In genomic region chr4:108619372-108620100, GRCh38 we compare ENCODE assay signal across 8 cellular contexts. TPM values are rescaled to one million over a fixed set of nuclear protein-coding genes. Genes with fewer than 3 reads are reported as not detected.
DNase-seq lines count a peak whose midpoint lies in the region; ATAC-seq, FAIRE-seq and TF ChIP-seq lines count a peak whose summit lies in the region.

No MANE protein-coding gene starts in this region.

- H3K4me3 ChIP-seq in OCI-LY7 (ENCODE audit: low read depth, low read length, poor library complexity, severe bottlenecking): peak overlapping the region; percentile 90
- peak overlapping the region; percentile 82 for H3K4me3 ChIP-seq in K562
- H3K4me3 ChIP-seq in mesenchymal stem cell (ENCODE audit: insufficient read depth in 1 of 2, low read depth in 1 of 2, low read length in 2 of 2): peak overlapping the region in 1 of 2 experiments; percentile 89
- peak overlapping the region; percentile 59 to 83 for H3K4me3 ChIP-seq in tibial artery

- FAIRE-seq in K562 (lab: Jason Lieb, UNC): peak; percentile 55

- no peak for TF ChIP-seq RAD21 in K562 (CRISPR knock-in tag; conservative IDR thresholded peaks at IDR 0.05 in 1 of 2, IDR thresholded peaks at IDR 0.05 in 1 of 2)

- TF ChIP-seq POLR2A in K562 (conservative IDR thresholded peaks at IDR 0.05): no peak

- H4K20me1 ChIP-seq in OCI-LY7 (ENCODE audit: insufficient read depth, low read length) (peaks cover 29% of the 10 kb centered on the region), K562 (replicated peaks; ENCODE audit: control insufficient read depth, insufficient read depth, low read length) (peaks cover 24% of the 10 kb centered on the region)

- intact Hi-C loops in OCI-LY7 (cut with micrococcal nuclease; ENCODE audit: unreplicated experiment): loop anchor here (2.0 kb wide), 1 partner anchor 31 kb away; the partner anchor contains the start of gene OSTC
- intact Hi-C loops in K562 (cut with micrococcal nuclease): no loop called here
- intact Hi-C loops in tibial artery (cut with DNase I; ENCODE audit: low total_unique reads): loop anchor here (5.0 to 10.0 kb wide), 2 partner anchors 33 to 1195 kb away; partner anchors contain the start of genes GAR1 and OSTC

- no peak overlapping the region for H3K4ac ChIP-seq in mesenchymal stem cell (ENCODE audit: low read depth in 1 of 2, low read length in 2 of 2)

- no peak for TF ChIP-seq EP300 in K562 (IDR thresholded peaks at IDR 0.05; ENCODE audit: low read length)

- no peak overlapping the region for H3K23ac ChIP-seq in mesenchymal stem cell (ENCODE audit: low read length in 2 of 2)

- no peaks in the 10 kb centered on the region for H3K9me2 ChIP-seq in OCI-LY7 (ENCODE audit: insufficient read depth, low read length)

- H2AFZ ChIP-seq in OCI-LY7 (ENCODE audit: low read length) (peak overlapping the region; percentile 92), K562 (ENCODE audit: low read depth, low read length) (peak overlapping the region; percentile 94), mesenchymal stem cell (ENCODE audit: low read depth, low read length) (no peak overlapping the region)

- no peak overlapping the region for H2BK12ac ChIP-seq in mesenchymal stem cell (ENCODE audit: low read length in 2 of 2)

- no peak overlapping the region for H4K91ac ChIP-seq in mesenchymal stem cell (ENCODE audit: low read length)

- no peak overlapping the region for H3K18ac ChIP-seq in mesenchymal stem cell (ENCODE audit: low read depth in 1 of 2, low read length in 2 of 2)

- BruUV-seq in OCI-LY7 (replicated peaks; lab: Mats Ljungman, UMichigan) (TSS peak; percentile 96), K562 (replicated peaks; lab: Mats Ljungman, UMichigan) (TSS peak; percentile 88)

- no peak overlapping the region for H4K8ac ChIP-seq in mesenchymal stem cell (ENCODE audit: low read length)

- WGBS in K562 (ENCODE audit: insufficient coverage, low coverage, missing lambda C conversion rate): 24% methylated on average over 7 of the region's 7 CpGs
- WGBS in mesenchymal stem cell: 87% methylated on average over 6 of the region's 7 CpGs

- H3K9me1 ChIP-seq in K562 (ENCODE audit: control insufficient read depth, insufficient read depth, low read length): no peaks in the 10 kb centered on the region

- in situ Hi-C loops in K562 (cut with MboI): no loop called here

- H3K9me3 ChIP-seq in OCI-LY7 (ENCODE audit: low read length): peaks cover 7% of the 10 kb centered on the region; the same call in 1 of the 2 replicates
- no peaks in the 10 kb centered on the region for H3K9me3 ChIP-seq in K562 (replicated peaks; ENCODE audit: control insufficient read depth, insufficient read depth, low read depth, low read length)
- H3K9me3 ChIP-seq in mesenchymal stem cell (ENCODE audit: control insufficient read depth, low read length): peaks cover 17% of the 10 kb centered on the region
- H3K9me3 ChIP-seq in tibial artery: no peaks in the 10 kb centered on the region

- H3K9ac ChIP-seq in K562 (ENCODE audit: insufficient read depth in 1 of 2, low read depth in 2 of 2, low read length in 2 of 2) (peak overlapping the region in 1 of 2 experiments; percentile 74; a peak in 3 of 4 replicates), mesenchymal stem cell (ENCODE audit: low read length) (peak overlapping the region; percentile 96)

- H3K4me2 ChIP-seq in OCI-LY7 (ENCODE audit: low read length) (peak overlapping the region; percentile 84), K562 (ENCODE audit: insufficient read depth, low read length) (peak overlapping the region; percentile 96), mesenchymal stem cell (ENCODE audit: low read length, poor library complexity, severe bottlenecking) (no peak overlapping the region)

- peak overlapping the region; percentile 81; the same call in 1 of the 2 replicates for H3K27ac ChIP-seq in 22Rv1
- H3K27ac ChIP-seq in OCI-LY7 (ENCODE audit: low read depth, low read length, poor library complexity, severe bottlenecking): no peak overlapping the region
- peak overlapping the region; percentile 77 for H3K27ac ChIP-seq in K562 (ENCODE audit: extremely low read depth, low read depth, low read length)
- H3K27ac ChIP-seq in mesenchymal stem cell (ENCODE audit: low read length, poor library complexity, severe bottlenecking): no peak overlapping the region
- H3K27ac ChIP-seq in tibial artery: peak overlapping the region; percentile 54 to 79

- H3K4me1 ChIP-seq in OCI-LY7 (ENCODE audit: insufficient read depth, low read length, poor library complexity, severe bottlenecking) (peaks cover 45% of the 10 kb centered on the region), K562 (replicated peaks in 1 of 2; ENCODE audit: control insufficient read depth in 2 of 2, insufficient read depth in 2 of 2, low read length in 2 of 2) (peaks cover 13 to 28% of the 10 kb centered on the region in 2 experiments; a peak in 4 of 5 replicates), mesenchymal stem cell (ENCODE audit: control insufficient read depth, insufficient read depth, low read depth, low read length) (peaks cover 4% of the 10 kb centered on the region), tibial artery (peaks cover 0 to 27% (median 16%) of the 10 kb centered on the region in 4 donors)

- CTCF ChIA-PET in OCI-LY7 (lab: Charles Lee; ENCODE audit: unreplicated experiment): no interaction called here
- CTCF ChIA-PET in K562 (lab: Yijun Ruan, JAX; ENCODE audit: low intra/inter-chr PET ratio): no interaction called here

- no peak overlapping the region for H3K14ac ChIP-seq in mesenchymal stem cell (ENCODE audit: low read length in 2 of 2)

- no peak overlapping the region for H2AK5ac ChIP-seq in mesenchymal stem cell (ENCODE audit: low read length, severe bottlenecking)

- H2BK5ac ChIP-seq in mesenchymal stem cell (ENCODE audit: low read depth, low read length, poor library complexity, severe bottlenecking): no peak overlapping the region

- H3K36me3 ChIP-seq in OCI-LY7 (ENCODE audit: insufficient read depth, low read length) (peaks cover 39% of the 10 kb centered on the region), K562 (ENCODE audit: control insufficient read depth, insufficient read depth, low read length) (peaks cover 40% of the 10 kb centered on the region), mesenchymal stem cell (ENCODE audit: control insufficient read depth in 1 of 2, insufficient read depth in 2 of 2, low read depth in 1 of 2, low read length in 2 of 2) (peaks cover 6 to 31% of the 10 kb centered on the region in 2 experiments), tibial artery (peaks cover 23 to 29% (median 28%) of the 10 kb centered on the region in 3 donors)

- H2BK120ac ChIP-seq in mesenchymal stem cell (ENCODE audit: low read depth, low read length): no peak overlapping the region

- POLR2A ChIA-PET in OCI-LY7 (lab: Charles Lee): interaction anchor here (0.6 to 2.7 kb wide), 11 partner anchors 8 to 584 kb away, joined by 3 to 24 read pairs (median 4); partner anchors contain the start of genes LEF1 and OSTC
- POLR2A ChIA-PET in K562 (lab: Yijun Ruan, JAX): interaction anchor here (0.6 to 1.4 kb wide), 11 partner anchors 8 to 260 kb away, joined by 3 to 10 read pairs (median 4); partner anchors contain the start of gene OSTC

- ATAC-seq in GM21515 (IDR thresholded peaks at IDR 0.05; ENCODE audit: unreplicated experiment) (peak; percentile 12), K562 (peak; percentile 54)

- TF ChIP-seq CTCF in 22Rv1 (IDR thresholded peaks at IDR 0.05): no peak
- no peak for TF ChIP-seq CTCF in OCI-LY7 (conservative IDR thresholded peaks at IDR 0.05; ENCODE audit: low read length)
- no peak for TF ChIP-seq CTCF in K562 (IDR thresholded peaks at IDR 0.05 in 2 of 3, conservative IDR thresholded peaks at IDR 0.05 in 1 of 3; ENCODE audit: insufficient read depth in 2 of 3, low read depth in 1 of 3, low read length in 3 of 3)
- no peak for TF ChIP-seq CTCF in tibial artery (IDR thresholded peaks at IDR 0.05)

- H3K79me2 ChIP-seq in OCI-LY7 (ENCODE audit: insufficient read depth, low read depth, low read length) (peaks cover 49% of the 10 kb centered on the region), K562 (ENCODE audit: control insufficient read depth, insufficient read depth, low read length) (peaks cover 54% of the 10 kb centered on the region)

- H2BK15ac ChIP-seq in mesenchymal stem cell (ENCODE audit: low read depth, poor library complexity, severe bottlenecking): no peak overlapping the region

- no peak for DNase-seq in OCI-LY7 (ENCODE audit: low spot score)
- peak; percentile 43 to 68 (median 46) for DNase-seq in K562 (ENCODE audit: extremely low read depth in 1 of 4, low spot score in 3 of 4)
- DNase-seq in mesenchymal stem cell: no peak
- no peak for DNase-seq in tibial artery
- DNase-seq in SKM-1 treated with dmso at 0.1 percent for 144 hours (lab: John Stamatoyannopoulos, UW; ENCODE audit: unreplicated experiment): no peak
- DNase-seq in middle frontal gyrus (ENCODE audit: extremely low spot score, low spot score): no peak

- no peaks in the 10 kb centered on the region for H3K27me3 ChIP-seq in K562 (ENCODE audit: control insufficient read depth in 2 of 2, insufficient read depth in 2 of 2, low read length in 2 of 2)
- H3K27me3 ChIP-seq in mesenchymal stem cell (ENCODE audit: control insufficient read depth in 1 of 2, insufficient read depth in 1 of 2, low read length in 2 of 2): no peaks in the 10 kb centered on the region
- no peaks in the 10 kb centered on the region for H3K27me3 ChIP-seq in tibial artery

- no peaks in the 10 kb centered on the region for H3K79me1 ChIP-seq in mesenchymal stem cell (replicated peaks; ENCODE audit: low read length, poor library complexity, severe bottlenecking)

RNA-seq across cellular contexts. Expression of gene RPL34, which starts 0.8 kb away (rescaled TPM):
- total RNA-seq in OCI-LY7 (2014; rRNA removed; shearing (Covaris generic)): 1,304 and 1,342 TPM in 2 replicates
- total RNA-seq in OCI-LY7 (2022) (1,118 and 1,187 TPM in 2 replicates), K562 (2014; rRNA removed) (1,466 and 1,685 TPM in 2 replicates), K562 (2014; rRNA removed; fragmentation: Illumina TruSeq; extraction: Trizol) (2,593 and 2,853 TPM in 2 replicates), K562 (2015; rRNA removed; fragmentation: Illumina TruSeq; extraction: Trizol) (1,586 and 1,727 TPM in 2 replicates), K562 (2021) (1,612 and 1,824 TPM in 2 replicates)
- total RNA-seq in K562 (2011; cell fraction: chromatin; rRNA removed; ENCODE audit: low replicate concordance): 252 and 304 TPM in 2 replicates
- 343 and 354 TPM in 2 replicates for total RNA-seq in K562 (2011; cell fraction: nucleolus; rRNA removed)
- 439 and 698 TPM in 2 replicates for total RNA-seq in K562 (2011; cell fraction: nucleoplasm; rRNA removed)
- polyA plus RNA-seq in K562 (2011; rRNA removed) (4,502 and 5,422 TPM in 2 replicates), K562 (2014; fragmentation: Illumina TruSeq; extraction: Trizol) (1,973 and 2,119 TPM in 2 replicates), K562 (2014; fragmentation: Nextera tagmentation; extraction: Ambion mirVana) (1,000 to 10,000 TPM; 3,162 to 4,454 TPM), K562 (2014; rRNA removed) (2,645 and 2,889 TPM in 2 replicates)
- polyA plus RNA-seq in K562 (2011; cell fraction: cytosol; rRNA removed): 1,723 and 3,895 TPM in 2 replicates
- polyA plus RNA-seq in K562 (2011; cell fraction: nucleus; rRNA removed): 636 and 1,437 TPM in 2 replicates
- polyA plus RNA-seq in K562 (2012): 3,078 and 3,376 TPM in 2 replicates
- 751 and 855 TPM in 2 replicates for polyA minus RNA-seq in K562 (2011; rRNA and poly(A)+ RNA removed)
- 102 and 189 TPM in 2 replicates for polyA minus RNA-seq in K562 (2011; cell fraction: cytosol; rRNA and poly(A)+ RNA removed)
- 118 and 255 TPM in 2 replicates for polyA minus RNA-seq in K562 (2011; cell fraction: nucleus; rRNA and poly(A)+ RNA removed)
- polyA plus RNA-seq in mesenchymal stem cell (2013, experiment 1 of 2): 2,289 TPM
- 2,243 TPM for polyA plus RNA-seq in mesenchymal stem cell (2013, experiment 2 of 2)

RNA-seq across cellular contexts. Expression of gene OSTC, which starts 30.9 kb away (rescaled TPM):
- 65.8 and 78.4 TPM in 2 replicates for total RNA-seq in OCI-LY7 (2014; rRNA removed; shearing (Covaris generic))
- 108 and 110 TPM in 2 replicates for total RNA-seq in OCI-LY7 (2022)
- total RNA-seq in K562 (2011; cell fraction: chromatin; rRNA removed; ENCODE audit: low replicate concordance): 64.1 and 123 TPM in 2 replicates
- 68.4 and 89.2 TPM in 2 replicates for total RNA-seq in K562 (2011; cell fraction: nucleolus; rRNA removed)
- 127 and 150 TPM in 2 replicates for total RNA-seq in K562 (2011; cell fraction: nucleoplasm; rRNA removed)
- 93.8 and 112 TPM in 2 replicates for total RNA-seq in K562 (2014; rRNA removed)
- 235 and 252 TPM in 2 replicates for total RNA-seq in K562 (2014; rRNA removed; fragmentation: Illumina TruSeq; extraction: Trizol)
- 193 and 210 TPM in 2 replicates for total RNA-seq in K562 (2015; rRNA removed; fragmentation: Illumina TruSeq; extraction: Trizol)
- total RNA-seq in K562 (2021): 143 and 174 TPM in 2 replicates
- polyA plus RNA-seq in K562 (2011; rRNA removed): 225 and 241 TPM in 2 replicates
- 99.7 and 224 TPM in 2 replicates for polyA plus RNA-seq in K562 (2011; cell fraction: cytosol; rRNA removed)
- 32.2 and 80.8 TPM in 2 replicates for polyA plus RNA-seq in K562 (2011; cell fraction: nucleus; rRNA removed)
- polyA plus RNA-seq in K562 (2012): 219 and 283 TPM in 2 replicates
- polyA plus RNA-seq in K562 (2014; fragmentation: Illumina TruSeq; extraction: Trizol): 235 and 258 TPM in 2 replicates
- 100 to 1,000 TPM; 851 to 966 TPM for polyA plus RNA-seq in K562 (2014; fragmentation: Nextera tagmentation; extraction: Ambion mirVana)
- 177 and 182 TPM in 2 replicates for polyA plus RNA-seq in K562 (2014; rRNA removed)
- polyA minus RNA-seq in K562 (2011; rRNA and poly(A)+ RNA removed): 125 and 140 TPM in 2 replicates
- polyA minus RNA-seq in K562 (2011; cell fraction: cytosol; rRNA and poly(A)+ RNA removed): 50.4 and 56.3 TPM in 2 replicates
- polyA minus RNA-seq in K562 (2011; cell fraction: nucleus; rRNA and poly(A)+ RNA removed): 24.9 and 58.4 TPM in 2 replicates
- polyA plus RNA-seq in mesenchymal stem cell (2013, experiment 1 of 2): 469 TPM
- polyA plus RNA-seq in mesenchymal stem cell (2013, experiment 2 of 2): 482 TPM

Comparison
In these comparisons a context has a peak if more than half of its experiments do, and no peak if none do; other contexts are left out.
1. H3K27ac ChIP-seq: peak in 22Rv1 (single experiment), K562 (single experiment) and tibial artery (2 of 2); none in OCI-LY7 (single experiment) and mesenchymal stem cell (single experiment).
2. DNase-seq: peak in K562 (4 of 4); none in OCI-LY7 (single experiment), mesenchymal stem cell (single experiment), tibial artery (0 of 2), SKM-1 treated with dmso at 0.1 percent for 144 hours (single experiment) and middle frontal gyrus (single experiment).